17 cellular contexts compared by ENCODE assay signal in the genomic region with DNA sequence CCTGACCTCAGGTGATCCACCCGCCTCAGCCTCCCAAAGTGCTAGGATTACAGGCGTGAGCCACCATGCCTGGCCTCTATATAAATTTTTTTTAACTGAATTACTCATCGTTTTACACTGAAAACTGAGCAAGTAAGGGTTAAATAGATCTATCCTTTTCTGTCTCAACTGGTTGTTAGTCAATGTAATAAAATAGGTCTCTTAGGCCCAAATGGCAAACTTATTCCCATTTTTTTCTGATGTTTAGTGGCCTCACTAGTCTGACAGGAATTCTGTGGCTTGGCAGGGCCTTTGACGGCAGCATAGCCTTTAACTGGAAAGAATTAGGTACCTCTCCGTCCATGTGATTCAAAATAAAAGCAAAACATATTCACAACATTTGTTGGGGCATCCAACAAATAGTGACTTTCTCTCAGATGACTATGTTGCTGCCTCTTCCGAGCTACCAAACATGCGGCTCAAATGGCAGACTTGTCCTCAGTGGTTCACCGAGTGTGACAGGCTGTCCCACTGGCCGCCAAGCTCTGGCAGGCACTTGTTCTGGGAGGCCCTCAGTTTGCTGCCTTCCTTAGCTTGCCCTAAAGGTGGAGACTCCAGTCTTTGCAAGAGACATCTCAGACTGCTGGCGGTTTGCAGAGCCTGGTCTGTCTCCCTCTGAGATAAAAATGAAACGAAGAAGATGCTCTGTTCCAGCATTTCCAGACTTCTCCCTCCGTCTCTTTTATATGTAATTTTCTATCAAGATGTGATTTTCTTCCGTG. TPM values are rescaled to one million over a fixed set of nuclear protein-coding genes. Genes with fewer than 3 reads are reported as not detected.
DNase-seq lines count a peak whose midpoint lies in the region; ATAC-seq, FAIRE-seq and TF ChIP-seq lines count a peak whose summit lies in the region.
"Had no signal": no experiment of that assay in that cellular context is flagged by ENCODE, and none has a peak within 500 bp of the region (broad histone marks: within the 10 kb centered on the region; RNA-seq: fewer than 3 reads in every experiment).

No MANE protein-coding gene starts in this region.

- no peak for DNase-seq in T-helper 2 cell treated with Interferon-gamma antibody and Interleukin-4, amounts not matched to agents 5 μg/mL and 100 μg/mL, for 36 hours (ENCODE audit: low spot score)
- DNase-seq in T-helper 2 cell, result no peak
- peak; percentile 18 for DNase-seq in astrocyte (ENCODE audit: low read depth)
- DNase-seq in islet precursor cell, result peak; percentile 77
- DNase-seq in NCI-H2029 (lab: John Stamatoyannopoulos, UW), result no peak
- DNase-seq in dedifferentiated amniotic fluid mesenchymal stem cell (ENCODE audit: extremely low spot score), result no peak
- no peak for DNase-seq in NCI-H1694 (lab: John Stamatoyannopoulos, UW)
- DNase-seq: NCI-H2171, spleen, T-helper 17 cell, tibial artery had no signal

- peaks cover 19% of the 10 kb centered on the region for H3K27me3 Mint-ChIP-seq in T-helper 2 cell treated with Interferon-gamma antibody and Interleukin-4, amounts not matched to agents 5 μg/mL and 100 μg/mL, for 36 hours (ENCODE audit: low read depth)
- peaks cover 20% of the 10 kb centered on the region for H3K27me3 Mint-ChIP-seq in astrocyte (ENCODE audit: low read depth, unreplicated experiment)

- H3K4me3 Mint-ChIP-seq in T-helper 2 cell treated with Interferon-gamma antibody and Interleukin-4, amounts not matched to agents 5 μg/mL and 100 μg/mL, for 36 hours, result no peak overlapping the region
- no peak overlapping the region for H3K4me3 Mint-ChIP-seq in astrocyte (ENCODE audit: unreplicated experiment)
- H3K4me3 Mint-ChIP-seq: activated naive CD4-positive, alpha-beta T cell treated with anti-CD3 and anti-CD28 coated beads for 36 hours; T-helper 17 cell had no signal

- no peak overlapping the region for H3K4me3 ChIP-seq in astrocyte (ENCODE audit: insufficient read depth, low read depth, low read length)
- H3K4me3 ChIP-seq: spleen, tibial artery had no signal

- peaks cover 6% of the 10 kb centered on the region for H3K27me3 ChIP-seq in astrocyte (ENCODE audit: insufficient read depth, low read length)
- H3K27me3 ChIP-seq: spleen had no signal

- no peaks in the 10 kb centered on the region for H3K9me3 ChIP-seq in astrocyte (ENCODE audit: insufficient read depth, low read depth, low read length)
- H3K9me3 ChIP-seq: spleen, tibial artery had no signal

- ATAC-seq in GM21529 (IDR thresholded peaks at IDR 0.05; ENCODE audit: unreplicated experiment), result no peak
- ATAC-seq: T-helper 17 cell had no signal

- peak overlapping the region; percentile 0 for H3K27ac Mint-ChIP-seq in T-helper 2 cell treated with Interferon-gamma antibody and Interleukin-4, amounts not matched to agents 5 μg/mL and 100 μg/mL, for 36 hours
- no peak overlapping the region for H3K27ac Mint-ChIP-seq in astrocyte (ENCODE audit: unreplicated experiment)
- H3K27ac Mint-ChIP-seq: activated naive CD4-positive, alpha-beta T cell treated with anti-CD3 and anti-CD28 coated beads for 36 hours; T-helper 17 cell had no signal

- no peaks in the 10 kb centered on the region for H3K9me3 Mint-ChIP-seq in T-helper 2 cell treated with Interferon-gamma antibody and Interleukin-4, amounts not matched to agents 5 μg/mL and 100 μg/mL, for 36 hours
- no peaks in the 10 kb centered on the region for H3K9me3 Mint-ChIP-seq in astrocyte (ENCODE audit: unreplicated experiment)
- H3K9me3 Mint-ChIP-seq: activated naive CD4-positive, alpha-beta T cell treated with anti-CD3 and anti-CD28 coated beads for 36 hours; IgD-negative memory B cell; naive B cell had no signal

- no peak for TF ChIP-seq CTCF in astrocyte (IDR thresholded peaks at IDR 0.05; ENCODE audit: insufficient read depth, low read depth, low read length)

- H4K20me1 ChIP-seq in astrocyte (ENCODE audit: insufficient read depth, low read length), result no peaks in the 10 kb centered on the region

- H3K9ac ChIP-seq in astrocyte (ENCODE audit: low read length), result no peak overlapping the region

- no peaks in the 10 kb centered on the region for H3K36me3 Mint-ChIP-seq in T-helper 2 cell treated with Interferon-gamma antibody and Interleukin-4, amounts not matched to agents 5 μg/mL and 100 μg/mL, for 36 hours (ENCODE audit: low read depth)
- no peaks in the 10 kb centered on the region for H3K36me3 Mint-ChIP-seq in astrocyte (ENCODE audit: low read depth, unreplicated experiment)
- H3K36me3 Mint-ChIP-seq: IgD-negative memory B cell, naive B cell had no signal

- FAIRE-seq in astrocyte (lab: Jason Lieb, UNC), result no peak
- FAIRE-seq: A204.1, keratinocyte had no signal

- H3K4me1 Mint-ChIP-seq in T-helper 2 cell treated with Interferon-gamma antibody and Interleukin-4, amounts not matched to agents 5 μg/mL and 100 μg/mL, for 36 hours (ENCODE audit: low read depth), result peaks cover 18% of the 10 kb centered on the region
- peaks cover 33% of the 10 kb centered on the region for H3K4me1 Mint-ChIP-seq in astrocyte (ENCODE audit: low read depth, unreplicated experiment)

- no peaks in the 10 kb centered on the region for H3K79me2 ChIP-seq in astrocyte (ENCODE audit: insufficient read depth, low read length)

- peak overlapping the region; percentile 39 for H3K4me2 ChIP-seq in astrocyte (ENCODE audit: low read length)

- H2AFZ ChIP-seq in astrocyte (ENCODE audit: low read depth, low read length), result no peak overlapping the region

- H3K36me3 ChIP-seq in astrocyte (ENCODE audit: insufficient read depth, low read length), result no peaks in the 10 kb centered on the region
- H3K36me3 ChIP-seq: spleen, tibial artery had no signal

- no peak overlapping the region for H3K27ac ChIP-seq in astrocyte (ENCODE audit: low read depth, low read length)
- H3K27ac ChIP-seq: spleen, tibial artery had no signal

- H3K4me1 ChIP-seq in astrocyte (ENCODE audit: insufficient read depth, low read length), result peaks cover 7% of the 10 kb centered on the region
- H3K4me1 ChIP-seq: tibial artery had no signal

RNA-seq across cellular contexts. Expression of gene ATP1A4, which starts 17.4 kb away (rescaled TPM):
- total RNA-seq in astrocyte, result not detected in 2 replicates
- total RNA-seq: activated naive CD4-positive, alpha-beta T cell treated with anti-CD3 and anti-CD28 coated beads for 36 hours had no signal

RNA-seq across cellular contexts. Expression of gene CASQ1, which starts 21.6 kb away (rescaled TPM):
- 1.7 and 2.1 TPM in 2 replicates for total RNA-seq in astrocyte
- total RNA-seq: activated naive CD4-positive, alpha-beta T cell treated with anti-CD3 and anti-CD28 coated beads for 36 hours; T-helper 17 cell had no signal

RNA-seq across cellular contexts. Expression of gene PEA15, which starts 36.4 kb away (rescaled TPM):
- total RNA-seq in astrocyte, result 374 and 470 TPM in 2 replicates

RNA-seq across cellular contexts. Expression of gene ATP1A2, which starts 53.2 kb away (rescaled TPM):
- 2.5 and 3.5 TPM in 2 replicates for total RNA-seq in astrocyte
- total RNA-seq: activated naive CD4-positive, alpha-beta T cell treated with anti-CD3 and anti-CD28 coated beads for 36 hours; T-helper 17 cell had no signal

Comparison
In these comparisons a context has a peak if more than half of its experiments do, and no peak if none do; other contexts are left out.
1. DNase-seq: peak in astrocyte (single experiment) and islet precursor cell (single experiment); none in T-helper 2 cell treated with Interferon-gamma antibody and Interleukin-4, amounts not matched to agents 5 μg/mL and 100 μg/mL, for 36 hours (single experiment), T-helper 2 cell (0 of 5), NCI-H2029 (single experiment), dedifferentiated amniotic fluid mesenchymal stem cell (single experiment) and NCI-H1694 (single experiment).